In the genomic region with DNA sequence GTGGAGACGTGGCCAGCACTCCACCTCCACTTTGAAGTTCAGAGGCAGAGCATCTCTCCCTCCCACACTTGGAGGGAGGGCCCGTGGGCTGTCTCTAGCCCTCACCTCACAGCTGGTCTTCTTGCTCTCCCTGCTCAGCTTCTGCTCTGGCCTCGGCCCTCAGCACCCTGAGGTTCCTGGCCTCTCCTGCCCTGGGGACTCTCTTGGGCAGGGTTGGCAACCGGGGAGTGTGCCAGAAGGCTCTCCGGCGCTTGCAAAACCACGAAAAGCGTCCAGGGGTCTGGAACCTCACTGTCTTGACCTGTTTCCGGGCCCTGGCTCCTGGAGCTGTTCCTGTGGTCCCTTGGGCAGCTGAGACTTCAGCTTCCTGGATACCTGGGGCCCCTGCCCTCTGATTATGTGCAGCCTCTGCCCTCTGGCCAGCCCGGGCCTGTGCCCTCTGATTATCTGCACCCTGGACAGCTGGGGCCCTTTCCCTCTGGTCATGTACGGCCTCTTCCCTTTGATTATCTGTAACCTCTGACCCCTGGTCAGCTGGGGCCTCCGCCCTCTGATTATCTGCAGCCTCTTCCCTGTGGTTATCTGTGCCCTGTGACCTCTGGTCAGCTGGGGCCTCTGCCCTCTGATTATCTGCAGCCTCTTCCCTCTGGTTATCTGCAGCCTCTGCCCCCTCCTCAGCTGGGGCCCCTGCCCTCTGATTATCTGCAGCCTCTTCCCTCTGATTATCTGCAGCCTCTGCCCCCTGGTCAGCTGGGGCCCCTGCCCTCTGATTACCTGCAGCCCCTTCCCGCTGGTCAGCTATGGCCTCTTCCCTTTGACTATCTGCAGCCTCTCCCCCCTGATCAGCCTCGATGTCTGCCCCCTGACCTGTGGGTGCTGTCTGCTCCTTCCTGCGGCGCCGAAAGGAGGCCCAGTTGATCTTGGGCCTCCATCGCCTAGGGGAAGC, we compare ENCODE assay signal across 1 cellular context.
TF ChIP-seq lines count a peak whose summit lies in the region.

No MANE protein-coding gene starts in this region.

TF ChIP-seq in K562, 482 proteins besides CTCF, POLR2A, EP300 and RAD21 (continues in another document):
- no peak for TF ChIP-seq KAT8 (IDR thresholded peaks at IDR 0.05; ENCODE audit: low read depth)
- TF ChIP-seq RHOXF2B (CRISPR knock-in tag; conservative IDR thresholded peaks at IDR 0.05), result no peak
- no peak for TF ChIP-seq ZNF133 (CRISPR knock-in tag; IDR thresholded peaks at IDR 0.05)
- TF ChIP-seq HCFC1 (IDR thresholded peaks at IDR 0.05; ENCODE audit: low read depth, low read length), result no peak
- TF ChIP-seq ZFP91 (CRISPR knock-in tag; IDR thresholded peaks at IDR 0.05), result no peak
- TF ChIP-seq SIN3B (IDR thresholded peaks at IDR 0.05; ENCODE audit: low read depth), result no peak
- no peak for TF ChIP-seq FIP1L1 (IDR thresholded peaks at IDR 0.05; ENCODE audit: low read depth, low read length, poor library complexity, severe bottlenecking)
- no peak for TF ChIP-seq FOSL1 (tag; conservative IDR thresholded peaks at IDR 0.05)
- no peak for TF ChIP-seq ZNF347 (CRISPR knock-in tag; IDR thresholded peaks at IDR 0.05; ENCODE audit: low read depth)
- TF ChIP-seq ZNF431 (CRISPR knock-in tag; IDR thresholded peaks at IDR 0.05), result no peak
- no peak for TF ChIP-seq ZNF512 (tag; IDR thresholded peaks at IDR 0.05)
- no peak for TF ChIP-seq KLF13 (tag; IDR thresholded peaks at IDR 0.05; ENCODE audit: borderline replicate concordance, low read depth)
- no peak for TF ChIP-seq MAFK (IDR thresholded peaks at IDR 0.05; ENCODE audit: low read length)
- 0 out of 4 replicates have a peak, but pooled peaks of 1 of the 2 experiments have one; percentile 54 for TF ChIP-seq ARNT (IDR thresholded peaks at IDR 0.05)
- peak; percentile 94 for TF ChIP-seq DACH1 (IDR thresholded peaks at IDR 0.05; ENCODE audit: partially characterized antibody)
- TF ChIP-seq, protein P1, sequence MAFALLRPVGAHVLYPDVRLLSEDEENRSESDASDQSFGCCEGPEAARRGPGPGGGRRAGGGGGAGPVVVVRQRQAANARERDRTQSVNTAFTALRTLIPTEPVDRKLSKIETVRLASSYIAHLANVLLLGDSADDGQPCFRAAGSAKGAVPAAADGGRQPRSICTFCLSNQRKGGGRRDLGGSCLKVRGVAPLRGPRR (CRISPR knock-in tag; IDR thresholded peaks at IDR 0.05), result no peak
- TF ChIP-seq ETV6 (IDR thresholded peaks at IDR 0.05; ENCODE audit: borderline replicate concordance in 1 of 2, low read depth in 2 of 2, low read length in 1 of 2), result no peak
- no peak for TF ChIP-seq ETV6 (CRISPR knock-in tag; IDR thresholded peaks at IDR 0.05; ENCODE audit: borderline replicate concordance)
- no peak for TF ChIP-seq NCOA2 (IDR thresholded peaks at IDR 0.05; ENCODE audit: partially characterized antibody in 2 of 2)
- no peak for TF ChIP-seq POLR2B (IDR thresholded peaks at IDR 0.05; ENCODE audit: low read depth, partially characterized antibody)
- no peak for TF ChIP-seq TCFL5 (CRISPR knock-in tag; conservative IDR thresholded peaks at IDR 0.05)
- no peak for TF ChIP-seq EP400 (IDR thresholded peaks at IDR 0.05)
- no peak for TF ChIP-seq ZNF280A (IDR thresholded peaks at IDR 0.05; ENCODE audit: low read depth, partially characterized antibody)
- TF ChIP-seq ZNF507 (tag; conservative IDR thresholded peaks at IDR 0.05), result no peak
- no peak for TF ChIP-seq BRCA1 (IDR thresholded peaks at IDR 0.05)
- no peak for TF ChIP-seq BRCA1 (CRISPR knock-in tag; IDR thresholded peaks at IDR 0.05)
- no peak for TF ChIP-seq ZNF134 (CRISPR knock-in tag; conservative IDR thresholded peaks at IDR 0.05)
- TF ChIP-seq TSC22D4 (tag; IDR thresholded peaks at IDR 0.05), result no peak
- TF ChIP-seq PCBP2 (IDR thresholded peaks at IDR 0.05; ENCODE audit: low read depth, low read length, poor library complexity, severe bottlenecking), result no peak
- TF ChIP-seq, protein P2, sequence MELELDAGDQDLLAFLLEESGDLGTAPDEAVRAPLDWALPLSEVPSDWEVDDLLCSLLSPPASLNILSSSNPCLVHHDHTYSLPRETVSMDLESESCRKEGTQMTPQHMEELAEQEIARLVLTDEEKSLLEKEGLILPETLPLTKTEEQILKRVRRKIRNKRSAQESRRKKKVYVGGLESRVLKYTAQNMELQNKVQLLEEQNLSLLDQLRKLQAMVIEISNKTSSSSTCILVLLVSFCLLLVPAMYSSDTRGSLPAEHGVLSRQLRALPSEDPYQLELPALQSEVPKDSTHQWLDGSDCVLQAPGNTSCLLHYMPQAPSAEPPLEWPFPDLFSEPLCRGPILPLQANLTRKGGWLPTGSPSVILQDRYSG (tag; conservative IDR thresholded peaks at IDR 0.05; ENCODE audit: low read depth), result no peak
- TF ChIP-seq MAFF (IDR thresholded peaks at IDR 0.05; ENCODE audit: low read length), result no peak
- no peak for TF ChIP-seq ZNF253 (CRISPR knock-in tag; conservative IDR thresholded peaks at IDR 0.05)
- TF ChIP-seq VEZF1 (CRISPR knock-in tag; IDR thresholded peaks at IDR 0.05), result no peak
- no peak for TF ChIP-seq CREB5 (CRISPR knock-in tag; IDR thresholded peaks at IDR 0.05)
- no peak for TF ChIP-seq CHCHD3 (CRISPR knock-in tag; IDR thresholded peaks at IDR 0.05)
- no peak for TF ChIP-seq NCOA6 (IDR thresholded peaks at IDR 0.05)
- no peak for TF ChIP-seq SETDB1 (IDR thresholded peaks at IDR 0.05; ENCODE audit: low read length)
- no peak for TF ChIP-seq ZBTB9 (CRISPR knock-in tag; IDR thresholded peaks at IDR 0.05)
- TF ChIP-seq KDM2B (CRISPR knock-in tag; IDR thresholded peaks at IDR 0.05), result no peak
- TF ChIP-seq TRIM24 (IDR thresholded peaks at IDR 0.05), result peak; percentile 75 to 82
- no peak for TF ChIP-seq PREB (CRISPR knock-in tag; IDR thresholded peaks at IDR 0.05)
- no peak for TF ChIP-seq ZNF57 (CRISPR knock-in tag; IDR thresholded peaks at IDR 0.05)
- no peak for TF ChIP-seq FOXA3 (CRISPR knock-in tag; conservative IDR thresholded peaks at IDR 0.05 in 1 of 2, IDR thresholded peaks at IDR 0.05 in 1 of 2)
- TF ChIP-seq AFF1 (IDR thresholded peaks at IDR 0.05; ENCODE audit: low read depth in 1 of 2, partially characterized antibody in 2 of 2), result no peak
- TF ChIP-seq CBX3 (IDR thresholded peaks at IDR 0.05; ENCODE audit: borderline replicate concordance in 1 of 2, low read length in 2 of 2), result no peak
- TF ChIP-seq CCAR2 (IDR thresholded peaks at IDR 0.05; ENCODE audit: low read depth, low read length), result no peak
